Comparison of ENCODE assay signal across 8 cellular contexts in genomic region chr16:30445408-30446202, GRCh38. TPM values are rescaled to one million over a fixed set of nuclear protein-coding genes. Genes with fewer than 3 reads are reported as not detected.
DNase-seq lines count a peak whose midpoint lies in the region; ATAC-seq and TF ChIP-seq lines count a peak whose summit lies in the region.

Gene SEPHS2, minus strand, starts transcription at chr16:30445874. Its CDS starts 147 bp downstream, at chr16:30445727.

- peak within 1 kb of the TSS; percentile 80 to 90 for H3K4me3 ChIP-seq in HCT116 (replicated peaks in 1 of 2; ENCODE audit: low read depth in 1 of 2, low read length in 2 of 2)
- H3K4me3 ChIP-seq in NB4 (ENCODE audit: low read depth, low read length) = peak within 1 kb of the TSS; percentile 91
- H3K4me3 ChIP-seq in SK-N-MC = peak within 1 kb of the TSS; percentile 98

- peak; percentile 92 for ATAC-seq in HCT116

- H3K9me2 ChIP-seq in HCT116 (ENCODE audit: insufficient read depth) = no peaks in the 10 kb centered on the region

- RAD21 ChIA-PET in HCT116 (lab: Charles Lee; ENCODE audit: low non-redundant PET in 1 of 2, low total read pairs in 2 of 2, uncharacterized antibody in 2 of 2, unreplicated experiment in 2 of 2) = no interaction called here

- peak within 1 kb of the TSS; percentile 95 for H2AFZ ChIP-seq in HCT116 (ENCODE audit: low read depth, low read length, poor library complexity, severe bottlenecking)

- intact Hi-C loops in HCT116 (cut with micrococcal nuclease) = loop anchor here (5.0 kb wide), 2 partner anchors 182 to 477 kb away; partner anchors contain the start of gene FBXL19

- H3K27me3 ChIP-seq in HCT116 (ENCODE audit: insufficient read depth, low read length) = no peaks in the 10 kb centered on the region

- DNase-seq in GM03348 (ENCODE audit: low spot score) = peak; percentile 97
- DNase-seq in HCT116 (ENCODE audit: low read depth, low spot score) = peak; percentile 96
- DNase-seq in NB4 (ENCODE audit: low read depth) = peak; percentile 97
- peak; percentile 82 for DNase-seq in SK-N-MC (ENCODE audit: low read depth, low spot score)
- DNase-seq in activated naive CD4-positive, alpha-beta T cell treated with anti-CD3 and anti-CD28 coated beads, Interleukin-2, amount 50 U/mL, for 16 hours = peak; percentile 96
- DNase-seq in glomerular endothelial cell (ENCODE audit: extremely low read depth, low read depth, low spot score) = peak; percentile 94
- peak; percentile 94 for DNase-seq in occipital lobe (lab: John Stamatoyannopoulos, UW)

- H3K4me1 ChIP-seq in HCT116 (ENCODE audit: control insufficient read depth in 1 of 2, insufficient read depth in 2 of 2, low read length in 2 of 2) = peaks cover 5 to 20% of the 10 kb centered on the region in 2 experiments

- peak within 1 kb of the TSS; percentile 86 for H3K27ac ChIP-seq in HCT116 (ENCODE audit: low read depth, low read length)
- peak within 1 kb of the TSS; percentile 94 for H3K27ac ChIP-seq in SK-N-MC
- H3K27ac ChIP-seq in temporal lobe (ENCODE audit: low read depth, low read length) = peak within 1 kb of the TSS; percentile 75

- peaks cover 12% of the 10 kb centered on the region; the same call in 1 of the 2 replicates for H3K79me2 ChIP-seq in HCT116 (ENCODE audit: insufficient read depth, low read length)

- H3K4me2 ChIP-seq in HCT116 (ENCODE audit: low read length) = peak within 1 kb of the TSS; percentile 95

- peak within 1 kb of the TSS; percentile 90 for H3K9ac ChIP-seq in HCT116 (ENCODE audit: low read length)
- peak within 1 kb of the TSS; percentile 96 for H3K9ac ChIP-seq in SK-N-MC (ENCODE audit: insufficient read length)

- H3K36me3 ChIP-seq in HCT116 (ENCODE audit: control insufficient read depth in 1 of 2, insufficient read depth in 2 of 2, low read length in 2 of 2) = peaks cover 2 to 8% of the 10 kb centered on the region in 2 experiments; a peak in 2 of 4 replicates
- peaks cover 20% of the 10 kb centered on the region for H3K36me3 ChIP-seq in SK-N-MC (ENCODE audit: insufficient read depth, low read length)

- H3K9me3 ChIP-seq in HCT116 (ENCODE audit: control insufficient read depth in 1 of 2, insufficient read depth in 1 of 2, low read depth in 1 of 2, low read length in 2 of 2) (no peaks in the 10 kb centered on the region), SK-N-MC (ENCODE audit: low read depth, low read length) (no peaks in the 10 kb centered on the region)

- no peaks in the 10 kb centered on the region for H4K20me1 ChIP-seq in HCT116 (ENCODE audit: insufficient read depth)

- 0 out of 2 replicates have a peak, but pooled peaks have one; percentile 23 for TF ChIP-seq RAD21 in HCT116 (IDR thresholded peaks at IDR 0.05; ENCODE audit: low read depth)

- TF ChIP-seq POLR2A in HCT116 (IDR thresholded peaks at IDR 0.05; ENCODE audit: borderline replicate concordance, extremely low read depth, insufficient read depth, insufficient read length) (peak; percentile 98), NB4 (IDR thresholded peaks at IDR 0.05; ENCODE audit: extremely low read depth, insufficient read length) (peak; percentile 94)

- BruUV-seq in HCT116 (replicated peaks; lab: Mats Ljungman, UMichigan) = TSS peak; percentile 96

- POLR2A ChIA-PET in HCT116 (lab: Charles Lee) = interaction anchor here (1.2 to 2.2 kb wide), 3 partner anchors 16 to 165 kb away, joined by 3 to 10 read pairs (median 4); partner anchors contain the start of genes DCTPP1 and ZNF689

- CTCF ChIA-PET in HCT116 (lab: Charles Lee) = no interaction called here

- TF ChIP-seq CTCF in HCT116 (IDR thresholded peaks at IDR 0.05 in 2 of 3, conservative IDR thresholded peaks at IDR 0.05 in 1 of 3; ENCODE audit: borderline replicate concordance in 1 of 3, insufficient read depth in 1 of 3, low read depth in 2 of 3, low read length in 2 of 3) = peak in 2 of 3 experiments; percentile 50 to 52; a peak in 5 of 6 replicates
- TF ChIP-seq CTCF in NB4 (IDR thresholded peaks at IDR 0.05; ENCODE audit: low read depth, low read length) = peak; percentile 33

TF ChIP-seq in HCT116, 20 proteins besides CTCF, POLR2A, EP300 and RAD21:
- TF ChIP-seq CBX3 (IDR thresholded peaks at IDR 0.05; ENCODE audit: low read depth) = peak; percentile 63
- peak; percentile 94 for TF ChIP-seq ZFX (IDR thresholded peaks at IDR 0.05)
- peak; percentile 99 for TF ChIP-seq POLR2AphosphoS5 (IDR thresholded peaks at IDR 0.05; ENCODE audit: low read depth, low read length)
- 0 out of 2 replicates have a peak, but pooled peaks have one; percentile 76 for TF ChIP-seq SIN3A (IDR thresholded peaks at IDR 0.05; ENCODE audit: low read depth)
- peak; percentile 48 for TF ChIP-seq TCF7L2 (IDR thresholded peaks at IDR 0.05; ENCODE audit: borderline replicate concordance, extremely low read depth, insufficient read depth, insufficient read length)
- peak; percentile 96 for TF ChIP-seq SP1 (IDR thresholded peaks at IDR 0.05; ENCODE audit: low read depth)
- no peak for TF ChIP-seq ZNF274 (IDR thresholded peaks at IDR 0.05; ENCODE audit: low read depth, low read length)
- TF ChIP-seq EGR1 (IDR thresholded peaks at IDR 0.05; ENCODE audit: low read depth) = peak; percentile 73
- peak; percentile 97 for TF ChIP-seq MAX (IDR thresholded peaks at IDR 0.05)
- TF ChIP-seq ZBTB33 (IDR thresholded peaks at IDR 0.05; ENCODE audit: extremely low read depth, insufficient replicate concordance, low read length) = peak; percentile 55
- no peak for TF ChIP-seq FOSL1 (IDR thresholded peaks at IDR 0.05; ENCODE audit: low read depth)
- TF ChIP-seq YY1 (IDR thresholded peaks at IDR 0.05; ENCODE audit: extremely low read depth, insufficient replicate concordance, low read depth, low read length) = no peak
- TF ChIP-seq ELF1 (IDR thresholded peaks at IDR 0.05; ENCODE audit: borderline replicate concordance, low read depth) = no peak
- TF ChIP-seq CEBPB (IDR thresholded peaks at IDR 0.05; ENCODE audit: low read depth) = peak; percentile 96

RNA-seq across cellular contexts. Expression of gene SEPHS2, which starts in this region (rescaled TPM):
- total RNA-seq in HCT116 (2021; ENCODE audit: unreplicated experiment) = 51.3 TPM
- 50.3 and 51.4 TPM in 2 replicates for polyA plus RNA-seq in HCT116 (2012)
- 35.3 and 38.1 TPM in 2 replicates for total RNA-seq in glomerular endothelial cell
- 12.3 TPM for total RNA-seq in occipital lobe
- 12.0 TPM for total RNA-seq in temporal lobe

Comparison
In these comparisons a context has a peak if more than half of its experiments do, and no peak if none do; other contexts are left out.
1. Peak in every context shown above with its lines: DNase-seq, ATAC-seq, H3K4me3 ChIP-seq and H3K27ac ChIP-seq.